5 cellular contexts compared by ENCODE assay signal in genomic region chr1:31234870-31235269, GRCh38. TPM values are rescaled to one million over a fixed set of nuclear protein-coding genes. Genes with fewer than 3 reads are reported as not detected.
"Had no signal": no experiment of that assay in that cellular context is flagged by ENCODE, and none has a peak within 500 bp of the region (broad histone marks: within the 10 kb centered on the region; RNA-seq: fewer than 3 reads in every experiment).

No MANE protein-coding gene starts in this region.

- H3K4me3 ChIP-seq: GM23338, K562 had no signal

- H3K4me3 Mint-ChIP-seq: GM23338, H9 had no signal

- H3K9me3 Mint-ChIP-seq: H9 had no signal

- DNase-seq: H9, IMR-90 had no signal

- H3K27ac Mint-ChIP-seq: GM23338 had no signal

RNA-seq across cellular contexts. Expression of gene NKAIN1, which starts 4.8 kb away (rescaled TPM):
- total RNA-seq: HT-29 had no signal
